In the genomic region with DNA sequence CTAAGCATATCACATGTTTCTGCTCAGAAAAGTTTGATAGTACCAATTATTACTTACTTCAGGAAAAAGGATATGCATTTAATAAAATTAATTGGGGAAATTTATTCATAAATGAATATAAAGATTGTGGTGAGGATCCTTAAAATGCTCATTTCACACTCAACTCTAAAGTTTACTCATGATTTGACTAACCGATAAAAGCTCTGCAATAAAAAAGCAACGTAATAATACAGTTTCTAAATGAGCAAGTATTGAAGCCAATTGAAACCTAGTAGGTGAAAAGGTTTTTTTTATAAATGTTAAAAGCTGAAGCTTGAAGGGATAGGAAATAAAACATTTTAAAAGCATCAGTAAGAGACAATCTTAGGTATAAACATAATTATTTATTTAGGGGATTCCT, we compare ENCODE assay signal across 27 cellular contexts.
"Had no signal": no experiment of that assay in that cellular context is flagged by ENCODE, and none has a peak within 500 bp of the region (broad histone marks: within the 10 kb centered on the region; RNA-seq: fewer than 3 reads in every experiment).

No MANE protein-coding gene starts in this region.

- H3K27me3 ChIP-seq: stomach, suprapubic skin, testis, thyroid gland, tibial artery, tibial nerve, transverse colon, upper lobe of left lung, upper lobe of right lung, uterus, vagina had no signal

- ATAC-seq: stimulated activated effector memory CD8-positive, alpha-beta T cell treated with anti-CD3 and anti-CD28 coated beads, Interleukin-12 subunit alpha, Interleukin-12 subunit beta, amount 100 ng/mL, for 72 hours; stimulated activated memory B cell treated with anti-CD40 and anti-IgM and Interleukin-4, amounts not matched to agents 10 μg/mL and 1 μg/mL and 100 μg/mL, for 72 hours; stimulated activated naive B cell treated with anti-CD40 and anti-IgM and Interleukin-4, amounts not matched to agents 10 μg/mL and 1 μg/mL and 100 μg/mL, for 72 hours; stimulated activated naive CD8-positive, alpha-beta T cell treated with anti-CD3 and anti-CD28 coated beads, Interleukin-15, amount 100 ng/mL, for 72 hours; stimulated activated naive CD8-positive, alpha-beta T cell treated with anti-CD3 and anti-CD28 coated beads, Interleukin-15, Interleukin-2, amounts not matched to agents 100 U/mL and 50 U/mL, for 24 hours; upper lobe of right lung had no signal

- H3K27ac ChIP-seq: stomach, suprapubic skin, testis, thoracic aorta, thyroid gland, tibial artery, tibial nerve, transverse colon, upper lobe of left lung, upper lobe of right lung, uterus, vagina had no signal

- H3K4me3 ChIP-seq: stomach, suprapubic skin, testis, thoracic aorta, thyroid gland, tibial artery, tibial nerve, transverse colon, upper lobe of left lung, upper lobe of right lung, uterus, vagina had no signal

- FAIRE-seq: urothelium cell line had no signal

- H3K36me3 ChIP-seq: stomach, suprapubic skin, thoracic aorta, thyroid gland, tibial artery, tibial nerve, transverse colon, upper lobe of left lung, upper lobe of right lung, uterus, vagina had no signal

- H3K4me1 ChIP-seq: stomach, suprapubic skin, testis, thyroid gland, tibial artery, tibial nerve, transverse colon, upper lobe of left lung, upper lobe of right lung, uterus, vagina had no signal

- DNase-seq: stimulated activated CD4-positive, alpha-beta T cell treated with anti-CD3 and anti-CD28 coated beads, Interleukin-2, amount 100 ng/mL, for 48 hours; stimulated activated CD4-positive, alpha-beta T cell treated with anti-CD3 and anti-CD28 coated beads, Interleukin-4, amount 100 ng/mL, for 1 hour; stimulated activated CD4-positive, alpha-beta T cell treated with anti-CD3 and anti-CD28 coated beads, Interleukin-4, amount 100 ng/mL, for 24 hours; stimulated activated CD4-positive, alpha-beta T cell treated with anti-CD3 and anti-CD28 coated beads, Interleukin-4, amount 100 ng/mL, for 4 hours; stimulated activated CD8-positive, alpha-beta memory T cell treated with anti-CD3 and anti-CD28 coated beads, Interleukin-4, amount 100 ng/mL, for 48 hours; stimulated activated naive B cell treated with anti-CD40 and anti-IgM and Interleukin-4, amounts not matched to agents 10 μg/mL and 1 μg/mL and 100 μg/mL, for 72 hours; stimulated activated naive CD4-positive, alpha-beta T cell; stimulated activated naive CD4-positive, alpha-beta T cell treated with Interleukin-2 at 50 U/mL for 16 hours; stimulated activated naive CD8-positive, alpha-beta T cell treated with anti-CD3 and anti-CD28 coated beads, Interleukin-15, amount 100 ng/mL, for 72 hours; stimulated activated naive CD8-positive, alpha-beta T cell treated with anti-CD3 and anti-CD28 coated beads, Interleukin-15, Interleukin-2, amounts not matched to agents 100 U/mL and 50 U/mL, for 24 hours; stomach; substantia nigra; testis; thyroid gland; tibial artery; transverse colon; trophoblast cell; upper lobe of left lung; upper lobe of right lung; uterus had no signal

- H3K9me3 ChIP-seq: stomach, suprapubic skin, testis, thoracic aorta, thyroid gland, tibial artery, tibial nerve, transverse colon, upper lobe of left lung, upper lobe of right lung, uterus, vagina had no signal
